ENCODE assay signal across 8 cellular contexts in genomic region chr2:131105156-131105949, GRCh38. TPM values are rescaled to one million over a fixed set of nuclear protein-coding genes. Genes with fewer than 3 reads are reported as not detected.
A peak's percentile ranks its signal among the peaks of the same experiment; 100 is the strongest.
DNase-seq lines count a peak whose midpoint lies in the region; ATAC-seq and TF ChIP-seq lines count a peak whose summit lies in the region.

PLEKHB2 (plus strand) TSS chr2:131105336; CDS start chr2:131120942, 15,606 bp downstream.

- intact Hi-C loops in activated CD4-positive, alpha-beta T cell treated with anti-CD3 and anti-CD28 coated beads for 36 hours (cut with DNase I, micrococcal nuclease), result loop anchor here (1.0 to 2.0 kb wide), 4 partner anchors 12 to 575 kb away; partner anchors contain the start of genes MZT2A (in 2 of the 2) and FAM168B (in 1 of the 2)
- intact Hi-C loops in left colon (cut with DNase I, micrococcal nuclease), result no loop called here

- TF ChIP-seq CTCF in AG09309 (IDR thresholded peaks at IDR 0.05; ENCODE audit: control insufficient read depth, insufficient read depth, low read depth, low read length, missing control alignments), result peak; percentile 3

- POLR2A ChIA-PET in activated CD4-positive, alpha-beta T cell treated with anti-CD3 and anti-CD28 coated beads for 36 hours (lab: Charles Lee), result interaction anchor here (0.6 to 1.6 kb wide), 3 partner anchors 12 to 759 kb away, joined by 3 to 7 read pairs (median 4); partner anchors contain the start of gene FAM168B

- peak within 1 kb of the TSS; percentile 98 for H3K4me3 Mint-ChIP-seq in activated CD4-positive, alpha-beta T cell treated with anti-CD3 and anti-CD28 coated beads for 36 hours

- H3K4me1 Mint-ChIP-seq in activated CD4-positive, alpha-beta T cell treated with anti-CD3 and anti-CD28 coated beads for 36 hours, result peaks cover 43% of the 10 kb centered on the region

- peak within 1 kb of the TSS; percentile 99 for H3K27ac Mint-ChIP-seq in activated CD4-positive, alpha-beta T cell treated with anti-CD3 and anti-CD28 coated beads for 36 hours

- peak; percentile 58 for ATAC-seq in GM18870 (IDR thresholded peaks at IDR 0.05; ENCODE audit: unreplicated experiment)
- peak; percentile 72 for ATAC-seq in HG03108 (IDR thresholded peaks at IDR 0.05; ENCODE audit: unreplicated experiment)
- ATAC-seq in activated CD4-positive, alpha-beta T cell treated with anti-CD3 and anti-CD28 coated beads for 36 hours, result peak; percentile 66
- ATAC-seq in left colon, result peak; percentile 77

- peak within 1 kb of the TSS; percentile 72 for H3K4me3 ChIP-seq in AG09309 (ENCODE audit: control insufficient read depth, low read depth, low read length)

- H3K36me3 Mint-ChIP-seq in activated CD4-positive, alpha-beta T cell treated with anti-CD3 and anti-CD28 coated beads for 36 hours (ENCODE audit: low read depth), result peaks cover 22% of the 10 kb centered on the region

- H3K9me3 Mint-ChIP-seq in activated CD4-positive, alpha-beta T cell treated with anti-CD3 and anti-CD28 coated beads for 36 hours (ENCODE audit: low read depth), result no peaks in the 10 kb centered on the region

- peak; percentile 34 for DNase-seq in AG09309 (ENCODE audit: low read depth)
- DNase-seq in NCI-H460 (ENCODE audit: extremely low read depth, low read depth), result peak; percentile 84
- peak; percentile 94 for DNase-seq in activated CD4-positive, alpha-beta T cell treated with anti-CD3 and anti-CD28 coated beads for 36 hours
- peak; percentile 86 to 93 for DNase-seq in left colon
- DNase-seq in stimulated activated CD4-positive, alpha-beta T cell treated with anti-CD3 and anti-CD28 coated beads, Interleukin-1b, Interleukin-23, amount 100 ng/mL, for 48 hours, result peak; percentile 91

- CTCF ChIA-PET in activated CD4-positive, alpha-beta T cell treated with anti-CD3 and anti-CD28 coated beads for 36 hours (lab: Charles Lee), result interaction anchor here (0.7 to 3.4 kb wide), 3 partner anchors 13 to 42 kb away, joined by 3 to 30 read pairs (median 4); partner anchors contain the start of gene FAM168B

- no peaks in the 10 kb centered on the region for H3K27me3 Mint-ChIP-seq in activated CD4-positive, alpha-beta T cell treated with anti-CD3 and anti-CD28 coated beads for 36 hours

- H3K27ac ChIP-seq in cingulate gyrus (ENCODE audit: low read depth, low read length), result peak within 1 kb of the TSS; percentile 97

RNA-seq across cellular contexts. Expression of gene PLEKHB2, which starts in this region (rescaled TPM):
- 72.0 and 79.6 TPM in 2 replicates for total RNA-seq in NCI-H460 (2014; rRNA removed; shearing (Covaris generic))
- polyA plus RNA-seq in NCI-H460 (2014; cell fraction: nucleus; rRNA removed), result 46.2 and 50.5 TPM in 2 replicates
- total RNA-seq in activated CD4-positive, alpha-beta T cell treated with anti-CD3 and anti-CD28 coated beads for 36 hours, result 10 to 100 TPM; 39.9 to 42.4 TPM
- total RNA-seq in left colon, result 100 to 1,000 TPM in 1 of 2 donors, 10 to 100 TPM in 1; 73.8 to 150 TPM

Comparison
In these comparisons a context has a peak if more than half of its experiments do, and no peak if none do; other contexts are left out.
1. Peak in every context shown above with its lines: DNase-seq, ATAC-seq, H3K4me3 ChIP-seq and H3K27ac ChIP-seq.
2. DNase-seq: peak in every context shown above with its lines; median percentile 94 in activated CD4-positive, alpha-beta T cell treated with anti-CD3 and anti-CD28 coated beads for 36 hours; 91 in stimulated activated CD4-positive, alpha-beta T cell treated with anti-CD3 and anti-CD28 coated beads, Interleukin-1b, Interleukin-23, amount 100 ng/mL, for 48 hours; 90 in left colon; 84 in NCI-H460; 34 in AG09309.
3. intact Hi-C loops: an anchor here in activated CD4-positive, alpha-beta T cell treated with anti-CD3 and anti-CD28 coated beads for 36 hours (1.0 to 2.0 kb wide); none called in left colon.